1 cellular context compared by ENCODE assay signal in genomic region chr11:126231725-126232459, GRCh38.
TF ChIP-seq lines count a peak whose summit lies in the region.

No MANE protein-coding gene starts in this region.

TF ChIP-seq in HEK293, 187 proteins besides CTCF, POLR2A, EP300 and RAD21 (continued from another document):
- TF ChIP-seq, protein P1, sequence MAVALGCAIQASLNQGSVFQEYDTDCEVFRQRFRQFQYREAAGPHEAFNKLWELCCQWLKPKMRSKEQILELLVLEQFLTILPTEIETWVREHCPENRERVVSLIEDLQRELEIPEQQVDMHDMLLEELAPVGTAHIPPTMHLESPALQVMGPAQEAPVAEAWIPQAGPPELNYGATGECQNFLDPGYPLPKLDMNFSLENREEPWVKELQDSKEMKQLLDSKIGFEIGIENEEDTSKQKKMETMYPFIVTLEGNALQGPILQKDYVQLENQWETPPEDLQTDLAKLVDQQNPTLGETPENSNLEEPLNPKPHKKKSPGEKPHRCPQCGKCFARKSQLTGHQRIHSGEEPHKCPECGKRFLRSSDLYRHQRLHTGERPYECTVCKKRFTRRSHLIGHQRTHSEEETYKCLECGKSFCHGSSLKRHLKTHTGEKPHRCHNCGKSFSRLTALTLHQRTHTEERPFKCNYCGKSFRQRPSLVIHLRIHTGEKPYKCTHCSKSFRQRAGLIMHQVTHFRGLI (tag by site-specific recombination; IDR thresholded peaks at IDR 0.05): no peak
- TF ChIP-seq ZBTB17 (tag by site-specific recombination; IDR thresholded peaks at IDR 0.05): peak; percentile 46; the same call in 1 of the 2 replicates
